ENCODE assay signal across 16 cellular contexts in the genomic region with DNA sequence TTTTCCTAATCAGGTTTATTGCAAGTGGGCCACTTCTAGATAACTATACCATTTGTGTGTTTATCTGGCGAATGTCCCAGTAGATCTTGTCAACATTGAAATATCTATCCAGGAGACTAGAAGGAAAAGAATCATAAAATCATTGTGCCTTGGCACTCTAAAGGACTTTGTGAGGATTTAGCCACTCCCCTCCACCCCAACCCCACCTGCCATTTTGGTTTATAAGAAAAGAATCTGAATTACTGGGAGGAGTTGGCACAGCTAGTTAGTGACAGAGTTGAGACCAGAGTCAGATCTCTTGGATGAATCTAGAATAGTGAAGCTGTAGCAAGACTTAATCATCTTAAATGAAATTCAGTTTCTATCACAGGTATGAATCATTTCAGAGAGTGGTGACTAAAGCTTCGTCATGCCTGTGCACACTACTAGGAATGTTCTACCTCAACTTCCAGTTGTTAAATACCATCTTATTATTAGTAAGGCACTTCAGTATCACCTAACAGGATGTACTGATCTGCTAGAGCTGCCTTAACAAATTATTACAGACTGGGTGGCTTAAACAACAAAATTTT.
A peak's percentile ranks its signal among the peaks of the same experiment; 100 is the strongest.
DNase-seq lines count a peak whose midpoint lies in the region; ATAC-seq, FAIRE-seq and TF ChIP-seq lines count a peak whose summit lies in the region.
"Had no signal": no experiment of that assay in that cellular context is flagged by ENCODE, and none has a peak within 500 bp of the region (broad histone marks: within the 10 kb centered on the region; RNA-seq: fewer than 3 reads in every experiment).

No MANE protein-coding gene starts in this region.

- DNase-seq in EL, result peak; percentile 36
- peak; percentile 22 for DNase-seq in MG63
- peak; percentile 99 for DNase-seq in bronchial epithelial cell (ENCODE audit: low read depth)
- peak; percentile 95 for DNase-seq in renal cortical epithelial cell (ENCODE audit: low read depth)
- DNase-seq in retina, result no peak
- no peak for DNase-seq in 8988T
- DNase-seq: activated CD8-positive, alpha-beta memory T cell treated with anti-CD3 and anti-CD28 coated beads, Interleukin-2, amount 50 U/mL, for 48 hours; aorta; CD8-positive, alpha-beta memory T cell; naive thymus-derived CD4-positive, alpha-beta T cell; NCI-H146; NCI-H774; right cardiac atrium; SIG-M5 had no signal

- TF ChIP-seq POLR2A in GM18505 (IDR thresholded peaks at IDR 0.05; ENCODE audit: borderline replicate concordance, extremely low read depth, insufficient read depth, insufficient read length), result no peak

- H3K27me3 ChIP-seq in MG63 (no peaks in the 10 kb centered on the region), bronchial epithelial cell (ENCODE audit: control insufficient read depth, insufficient read depth, low read length) (no peaks in the 10 kb centered on the region)

- ATAC-seq in GM18505 (IDR thresholded peaks at IDR 0.05; ENCODE audit: unreplicated experiment), result no peak
- ATAC-seq: naive thymus-derived CD4-positive, alpha-beta T cell; right cardiac atrium had no signal

- peak; percentile 58 for FAIRE-seq in bronchial epithelial cell (lab: Jason Lieb, UNC)

- H3K36me3 ChIP-seq in MG63 (no peaks in the 10 kb centered on the region), bronchial epithelial cell (ENCODE audit: control insufficient read depth, insufficient read depth, low read length) (no peaks in the 10 kb centered on the region)
- H3K36me3 ChIP-seq: HAP-1 had no signal

- H3K9me3 ChIP-seq in MG63, result 0 out of 2 replicates have a peak, but pooled peaks cover 2% of the 10 kb centered on the region
- H3K9me3 ChIP-seq: HAP-1 had no signal

- TF ChIP-seq CTCF in bronchial epithelial cell (IDR thresholded peaks at IDR 0.05; ENCODE audit: insufficient read depth, low read length, severe bottlenecking), result no peak

- H3K4me3 ChIP-seq in MG63 (no peak overlapping the region), bronchial epithelial cell (ENCODE audit: low read depth, low read length) (no peak overlapping the region)
- H3K4me3 ChIP-seq: HAP-1 had no signal

Comparison
In these comparisons a context has a peak if more than half of its experiments do, and no peak if none do; other contexts are left out.
1. DNase-seq: peak in EL (single experiment), MG63 (single experiment), bronchial epithelial cell (single experiment) and renal cortical epithelial cell (single experiment); none in retina (single experiment) and 8988T (single experiment).